ENCODE assay signal across 35 cellular contexts in genomic region chr11:6888830-6889229, GRCh38. TPM values are rescaled to one million over a fixed set of nuclear protein-coding genes. Genes with fewer than 3 reads are reported as not detected.
"Had no signal": no experiment of that assay in that cellular context is flagged by ENCODE, and none has a peak within 500 bp of the region (broad histone marks: within the 10 kb centered on the region; RNA-seq: fewer than 3 reads in every experiment).

No MANE protein-coding gene starts in this region.

- H3K9me3 ChIP-seq: esophagus squamous epithelium, gastrocnemius medialis, left lung, lower lobe of right lung had no signal

- H3K4me3 Mint-ChIP-seq: dendritic cell treated with granulocyte-macrophage colony-stimulating factor and Interleukin-4, amounts not matched to agents 40 ng/mL and 50 ng/mL, for 4 days; effector memory CD8-positive, alpha-beta T cell; endodermal cell; mesothelial cell of epicardium; naive B cell; naive thymus-derived CD8-positive, alpha-beta T cell had no signal

- H3K27ac ChIP-seq: epithelial cell of prostate, esophagus squamous epithelium, gastrocnemius medialis, heart right ventricle, left lung, lower lobe of right lung had no signal

- H3K4me1 Mint-ChIP-seq: endodermal cell; naive B cell; naive thymus-derived CD8-positive, alpha-beta T cell had no signal

- ATAC-seq: effector memory CD8-positive, alpha-beta T cell; esophagus mucosa; gastrocnemius medialis; heart right ventricle; left cardiac atrium; left lung; left ventricle myocardium superior; lower lobe of right lung; mucosa of descending colon; naive thymus-derived CD8-positive, alpha-beta T cell had no signal

- FAIRE-seq: endometrium, islet of Langerhans, keratinocyte had no signal

- H3K9me3 Mint-ChIP-seq: dendritic cell treated with granulocyte-macrophage colony-stimulating factor and Interleukin-4, amounts not matched to agents 40 ng/mL and 50 ng/mL, for 4 days; effector memory CD8-positive, alpha-beta T cell; mesothelial cell of epicardium had no signal

- H3K27me3 ChIP-seq: esophagus squamous epithelium, gastrocnemius medialis, heart right ventricle, left lung had no signal

- H3K4me1 ChIP-seq: esophagus squamous epithelium, gastrocnemius medialis, heart right ventricle, left lung, lower lobe of right lung had no signal

- H3K4me3 ChIP-seq: esophagus squamous epithelium, gastrocnemius medialis, heart right ventricle, left lung, lower lobe of right lung, mucosa of descending colon had no signal

- H3K27ac Mint-ChIP-seq: dendritic cell treated with granulocyte-macrophage colony-stimulating factor and Interleukin-4, amounts not matched to agents 40 ng/mL and 50 ng/mL, for 4 days; effector memory CD8-positive, alpha-beta T cell; endodermal cell; mesothelial cell of epicardium; naive B cell; naive thymus-derived CD8-positive, alpha-beta T cell had no signal

- H3K36me3 Mint-ChIP-seq: mesothelial cell of epicardium; naive B cell; naive thymus-derived CD8-positive, alpha-beta T cell had no signal

- H3K36me3 ChIP-seq: esophagus squamous epithelium, gastrocnemius medialis, heart right ventricle, left lung, lower lobe of right lung had no signal

- DNase-seq: cortex of kidney; effector CD8-positive, alpha-beta T cell; effector memory CD8-positive, alpha-beta T cell; endodermal cell; erythroblast; esophagus squamous epithelium; foreskin fibroblast; foreskin melanocyte; gastrocnemius medialis; glutamatergic neuron; head of caudate nucleus; heart right ventricle; hippocampal formation; left cardiac atrium; left lung; left ventricle myocardium superior; lower lobe of right lung; mesenchymal stem cell; mucosa of descending colon; naive B cell; naive thymus-derived CD8-positive, alpha-beta T cell had no signal

RNA-seq across cellular contexts. Expression of gene OR2D2, which starts 3.5 kb away (rescaled TPM):
- total RNA-seq: gastrocnemius medialis; heart right ventricle; left cardiac atrium; left ventricle myocardium superior; lower leg skin; lower lobe of right lung; lung microvascular endothelial cell; mesenteric fat pad; myocyte; naive thymus-derived CD8-positive, alpha-beta T cell had no signal
- polyA plus RNA-seq: heart right ventricle; naive thymus-derived CD8-positive, alpha-beta T cell had no signal

RNA-seq across cellular contexts. Expression of gene OR10A4, which starts 12.4 kb away (rescaled TPM):
- total RNA-seq: dermis microvascular lymphatic vessel endothelial cell; endodermal cell; esophagus mucosa; esophagus squamous epithelium; gastrocnemius medialis; glomerular endothelial cell; heart right ventricle; kidney epithelial cell; left cardiac atrium; left lung; left ventricle myocardium superior; lower leg skin; lower lobe of right lung; lung microvascular endothelial cell; mesenteric fat pad; mesothelial cell of epicardium; mucosa of descending colon; myocyte; naive thymus-derived CD8-positive, alpha-beta T cell had no signal
- polyA plus RNA-seq: heart right ventricle; keratinocyte; naive thymus-derived CD8-positive, alpha-beta T cell had no signal

RNA-seq across cellular contexts. Expression of gene OR10A2, which starts 26.0 kb away (rescaled TPM):
- total RNA-seq: dermis microvascular lymphatic vessel endothelial cell; endodermal cell; esophagus mucosa; esophagus squamous epithelium; gastrocnemius medialis; glomerular endothelial cell; heart right ventricle; kidney epithelial cell; left cardiac atrium; left lung; left ventricle myocardium superior; lower leg skin; lower lobe of right lung; lung microvascular endothelial cell; mesenteric fat pad; mesothelial cell of epicardium; myocyte; naive thymus-derived CD8-positive, alpha-beta T cell had no signal
- polyA plus RNA-seq: heart right ventricle; keratinocyte; naive thymus-derived CD8-positive, alpha-beta T cell had no signal

RNA-seq across cellular contexts. Expression of gene OR2D3, which starts 32.0 kb away (rescaled TPM):
- total RNA-seq: dermis microvascular lymphatic vessel endothelial cell; endodermal cell; esophagus mucosa; esophagus squamous epithelium; gastrocnemius medialis; glomerular endothelial cell; heart right ventricle; kidney epithelial cell; left cardiac atrium; left lung; left ventricle myocardium superior; lower leg skin; lower lobe of right lung; lung microvascular endothelial cell; mesenteric fat pad; mesothelial cell of epicardium; mucosa of descending colon; myocyte; naive thymus-derived CD8-positive, alpha-beta T cell had no signal
- polyA plus RNA-seq: heart right ventricle; keratinocyte; naive thymus-derived CD8-positive, alpha-beta T cell had no signal

RNA-seq across cellular contexts. Expression of gene ZNF215, which starts 37.4 kb away (rescaled TPM):
- polyA plus RNA-seq: naive thymus-derived CD8-positive, alpha-beta T cell had no signal
